In the genomic region with DNA sequence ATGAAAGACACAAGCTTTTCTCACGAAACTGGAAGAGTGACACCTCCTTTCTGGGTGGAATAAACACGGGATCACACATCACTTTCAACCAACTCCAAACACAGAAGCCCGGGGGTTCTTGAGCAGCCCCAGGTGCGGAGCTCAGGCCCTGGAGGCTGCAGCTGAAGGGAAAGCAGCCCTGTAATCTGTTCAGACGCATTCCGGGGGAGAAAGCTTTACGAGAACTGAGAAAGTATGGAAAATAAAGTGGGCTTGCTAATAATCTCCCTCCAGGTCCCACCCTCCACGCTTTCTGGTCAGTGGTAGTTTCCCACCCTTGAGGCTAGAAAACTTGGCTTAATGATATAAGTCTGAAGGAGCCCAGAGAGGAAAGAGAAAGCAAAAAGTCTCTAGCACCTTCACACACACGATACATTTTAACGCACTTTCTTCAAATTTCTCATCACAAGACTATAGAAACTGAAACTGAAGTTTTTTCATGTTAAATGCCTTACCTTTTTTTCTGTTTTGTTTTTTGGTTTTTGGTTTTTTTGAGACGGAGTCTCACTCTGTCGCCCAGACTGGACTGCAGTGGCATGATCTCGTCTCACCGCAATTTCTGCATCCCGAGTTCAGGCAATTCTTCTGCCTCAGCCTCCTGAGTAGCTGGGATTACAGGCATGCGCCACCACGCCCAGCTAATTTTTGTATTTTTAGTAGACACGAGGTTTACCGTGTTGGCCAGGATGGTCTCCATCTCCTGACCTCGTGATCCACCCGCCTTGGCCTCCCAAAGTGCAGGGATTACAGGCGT, we compare ENCODE assay signal across 19 cellular contexts.
DNase-seq lines count a peak whose midpoint lies in the region; ATAC-seq and TF ChIP-seq lines count a peak whose summit lies in the region.
"Had no signal": no experiment of that assay in that cellular context is flagged by ENCODE, and none has a peak within 500 bp of the region (broad histone marks: within the 10 kb centered on the region; RNA-seq: fewer than 3 reads in every experiment).

No MANE protein-coding gene starts in this region.

- H3K79me2 ChIP-seq in PC-3 (ENCODE audit: low read length): no peaks in the 10 kb centered on the region
- H3K79me2 ChIP-seq: parathyroid adenoma had no signal

- H4K20me1 ChIP-seq in PC-3 (ENCODE audit: low read length): no peaks in the 10 kb centered on the region

- H3K27me3 Mint-ChIP-seq in CD4-positive, CD25-positive, alpha-beta regulatory T cell: no peaks in the 10 kb centered on the region
- H3K27me3 Mint-ChIP-seq in brain: no peaks in the 10 kb centered on the region
- H3K27me3 Mint-ChIP-seq: naive thymus-derived CD4-positive, alpha-beta T cell had no signal

- H3K4me3 ChIP-seq in CD4-positive, CD25-positive, alpha-beta regulatory T cell (ENCODE audit: low read depth, low read length): peak overlapping the region; percentile 26
- no peak overlapping the region for H3K4me3 ChIP-seq in GM12865 (ENCODE audit: low read depth, low read length)
- peak overlapping the region; percentile 68 for H3K4me3 ChIP-seq in PC-3 (ENCODE audit: low read length)
- no peak overlapping the region for H3K4me3 ChIP-seq in transverse colon
- H3K4me3 ChIP-seq: GM23248, MG63, sigmoid colon, vagina had no signal

- no peak overlapping the region for H3K27ac ChIP-seq in CD4-positive, CD25-positive, alpha-beta regulatory T cell (ENCODE audit: insufficient read depth, low read length, poor library complexity, severe bottlenecking)
- H3K27ac ChIP-seq in PC-3 (ENCODE audit: low read length) (no peak overlapping the region), transverse colon (no peak overlapping the region)
- H3K27ac ChIP-seq: GM23248, parathyroid adenoma, sigmoid colon, vagina had no signal

- CTCF ChIA-PET in PC-3 (lab: Charles Lee): no interaction called here

- intact Hi-C loops in PC-3 (cut with micrococcal nuclease): loop anchor here (5.0 to 10.0 kb wide), 3 partner anchors 46 to 244 kb away; no protein-coding TSS in a partner anchor
- intact Hi-C loops in transverse colon (cut with DNase I; ENCODE audit: low total_unique reads): no loop called here

- peak overlapping the region in 3 of 4 donors; percentile 9 to 71 (median 17) for H3K4me3 Mint-ChIP-seq in CD4-positive, CD25-positive, alpha-beta regulatory T cell
- H3K4me3 Mint-ChIP-seq in brain: no peak overlapping the region

- POLR2A ChIA-PET in PC-3 (lab: Charles Lee; ENCODE audit: unreplicated experiment): no interaction called here

- in situ Hi-C loops in transverse colon (cut with MboI; ENCODE audit: low pct_ligation_motif_present in 1 of 4, low pct_unique_long_range_greater_than_20kb in 1 of 4, low sequenced_read_pairs in 3 of 4): no loop called here

- H3K4me1 Mint-ChIP-seq in CD4-positive, CD25-positive, alpha-beta regulatory T cell: peaks cover 0 to 9% (median 2%) of the 10 kb centered on the region in 4 donors
- peaks cover 18% of the 10 kb centered on the region for H3K4me1 Mint-ChIP-seq in brain

- H3K9me3 Mint-ChIP-seq in CD4-positive, CD25-positive, alpha-beta regulatory T cell: no peaks in the 10 kb centered on the region
- H3K9me3 Mint-ChIP-seq in brain: no peaks in the 10 kb centered on the region
- H3K9me3 Mint-ChIP-seq: naive thymus-derived CD4-positive, alpha-beta T cell had no signal

- H3K9me2 ChIP-seq in PC-3 (replicated peaks; ENCODE audit: low read length): no peaks in the 10 kb centered on the region

- 83 to 89% methylated on average over 22 of the region's 22 CpGs for WGBS in transverse colon (ENCODE audit: low coverage in 1 of 2), 2 donors

- no peak for ATAC-seq in CD4-positive, CD25-positive, alpha-beta regulatory T cell (ENCODE audit: low read depth in 2 of 2)
- peak; percentile 44 for ATAC-seq in PC-3
- ATAC-seq: naive thymus-derived CD4-positive, alpha-beta T cell had no signal

- peak overlapping the region; percentile 7 to 57 (median 24) for H3K27ac Mint-ChIP-seq in CD4-positive, CD25-positive, alpha-beta regulatory T cell
- H3K27ac Mint-ChIP-seq in brain: peak overlapping the region in 3 of 5 experiments; percentile 34 to 80 (median 46)

- TF ChIP-seq EP300 in transverse colon (IDR thresholded peaks at IDR 0.05; ENCODE audit: low read depth): no peak

- no peak overlapping the region for H3K9ac ChIP-seq in PC-3 (ENCODE audit: low read length)
- H3K9ac ChIP-seq: GM23248, parathyroid adenoma had no signal

- DNase-seq in CD4-positive, CD25-positive, alpha-beta regulatory T cell: peak in 1 of 3 donors; percentile 68
- DNase-seq in GM12865 (ENCODE audit: low read depth) (peak; percentile 22), PC-3 (no peak), transverse colon (no peak), NCI-H446 treated with DMSO at 0.1 percent for 48 hours (lab: John Stamatoyannopoulos, UW) (no peak), DMS53 (lab: John Stamatoyannopoulos, UW) (no peak), NK-92 (lab: John Stamatoyannopoulos, UW; ENCODE audit: unreplicated experiment) (no peak)
- DNase-seq: activated naive CD4-positive, alpha-beta T cell treated with anti-CD3 and anti-CD28 coated beads, Interleukin-2, amount 50 U/mL, for 16 hours; GM23248; MG63; naive thymus-derived CD4-positive, alpha-beta T cell; NCI-H2227 treated with DMSO at 0.1 percent for 48 hours; NK-92 treated with Interleukin-12 subunit alpha and Interleukin-12 subunit beta, amount 100 ng/mL, for 24 hours; sigmoid colon; stimulated activated CD4-positive, alpha-beta T cell treated with anti-CD3 and anti-CD28 coated beads, Interleukin-2, amount 100 ng/mL, for 24 hours; SW 1271 had no signal

- BruUV-seq in PC-3 (replicated peaks; lab: Mats Ljungman, UMichigan): no TSS peak

- no peaks in the 10 kb centered on the region for H3K4me1 ChIP-seq in CD4-positive, CD25-positive, alpha-beta regulatory T cell (ENCODE audit: control insufficient read depth, insufficient read depth, low read length, poor library complexity, severe bottlenecking)
- H3K4me1 ChIP-seq in PC-3 (ENCODE audit: insufficient read depth, low read length): 0 out of 2 replicates have a peak, but pooled peaks cover 10% of the 10 kb centered on the region
- H3K4me1 ChIP-seq in transverse colon: no peaks in the 10 kb centered on the region
- H3K4me1 ChIP-seq: vagina had no signal

- no peak for TF ChIP-seq POLR2A in transverse colon (IDR thresholded peaks at IDR 0.05)

- H3K36me3 ChIP-seq in CD4-positive, CD25-positive, alpha-beta regulatory T cell (ENCODE audit: control insufficient read depth, insufficient read depth, low read length): no peaks in the 10 kb centered on the region
- H3K36me3 ChIP-seq in PC-3 (ENCODE audit: low read depth, low read length) (no peaks in the 10 kb centered on the region), transverse colon (no peaks in the 10 kb centered on the region)
- H3K36me3 ChIP-seq: MG63, vagina had no signal

- H3K36me3 Mint-ChIP-seq in CD4-positive, CD25-positive, alpha-beta regulatory T cell: peaks cover 10% of the 10 kb centered on the region
- peaks cover 32% of the 10 kb centered on the region for H3K36me3 Mint-ChIP-seq in brain

- H2AFZ ChIP-seq in PC-3 (ENCODE audit: low read length): peak overlapping the region; percentile 96
- H2AFZ ChIP-seq: GM23248, parathyroid adenoma had no signal

- H3K27me3 ChIP-seq in CD4-positive, CD25-positive, alpha-beta regulatory T cell (ENCODE audit: control insufficient read depth, insufficient read depth, low read length): no peaks in the 10 kb centered on the region
- H3K27me3 ChIP-seq in PC-3 (ENCODE audit: low read length) (no peaks in the 10 kb centered on the region), transverse colon (no peaks in the 10 kb centered on the region)
- H3K27me3 ChIP-seq: MG63, sigmoid colon, vagina had no signal

- H3K9me3 ChIP-seq in CD4-positive, CD25-positive, alpha-beta regulatory T cell (ENCODE audit: control insufficient read depth in 2 of 2, low read length in 2 of 2): no peaks in the 10 kb centered on the region
- H3K9me3 ChIP-seq in PC-3 (ENCODE audit: low read length): no peaks in the 10 kb centered on the region
- no peaks in the 10 kb centered on the region for H3K9me3 ChIP-seq in transverse colon
- H3K9me3 ChIP-seq: MG63, sigmoid colon, vagina had no signal

- no peak for TF ChIP-seq CTCF in GM12865 (IDR thresholded peaks at IDR 0.05; ENCODE audit: insufficient read depth, low read depth, low read length, missing control alignments)
- TF ChIP-seq CTCF in PC-3 (conservative IDR thresholded peaks at IDR 0.05; ENCODE audit: low read depth, low read length): no peak
- TF ChIP-seq CTCF in brain (conservative IDR thresholded peaks at IDR 0.05): no peak
- TF ChIP-seq CTCF in transverse colon (IDR thresholded peaks at IDR 0.05): no peak

- peak overlapping the region; percentile 83 for H3K4me2 ChIP-seq in PC-3 (ENCODE audit: low read length)

- H3F3A ChIP-seq in PC-3 (ENCODE audit: low read length, unreplicated experiment): no peaks in the 10 kb centered on the region

Comparison
In these comparisons a context has a peak if more than half of its experiments do, and no peak if none do; other contexts are left out.
1. H3K4me3 ChIP-seq: peak in CD4-positive, CD25-positive, alpha-beta regulatory T cell (single experiment) and PC-3 (single experiment); none in GM12865 (single experiment) and transverse colon (0 of 4).
2. H3K4me3 Mint-ChIP-seq: peak in CD4-positive, CD25-positive, alpha-beta regulatory T cell (3 of 4); none in brain (0 of 5).